Comparison of ENCODE assay signal across 21 cellular contexts in the genomic region with DNA sequence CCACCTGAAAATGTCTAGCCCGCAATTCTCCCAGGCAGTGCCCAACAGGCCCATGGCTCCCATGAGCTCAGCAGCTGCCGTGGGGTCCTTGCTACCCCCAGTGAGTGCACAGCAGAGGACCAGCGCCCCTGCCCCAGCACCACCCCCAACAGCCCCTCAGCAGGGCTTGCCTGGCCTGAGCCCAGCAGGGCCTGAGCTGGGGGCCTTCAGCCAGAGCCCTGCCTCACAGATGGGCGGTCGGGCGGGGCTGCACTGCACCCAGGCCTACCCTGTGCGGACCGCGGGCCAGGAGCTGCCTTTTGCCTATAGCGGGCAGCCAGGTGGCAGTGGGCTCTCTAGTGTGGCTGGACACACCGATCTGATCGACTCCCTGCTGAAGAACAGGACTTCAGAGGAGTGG. TPM values are rescaled to one million over a fixed set of nuclear protein-coding genes. Genes with fewer than 3 reads are reported as not detected.
DNase-seq lines count a peak whose midpoint lies in the region; ATAC-seq, FAIRE-seq and TF ChIP-seq lines count a peak whose summit lies in the region.
"Had no signal": no experiment of that assay in that cellular context is flagged by ENCODE, and none has a peak within 500 bp of the region (broad histone marks: within the 10 kb centered on the region; RNA-seq: fewer than 3 reads in every experiment).

No MANE protein-coding gene starts in this region.

- no peaks in the 10 kb centered on the region for H3K9me3 Mint-ChIP-seq in astrocyte (ENCODE audit: unreplicated experiment)
- H3K9me3 Mint-ChIP-seq: CD14-positive monocyte; CD8-positive, alpha-beta T cell; HFFc6 had no signal

- H3K27ac ChIP-seq in right atrium auricular region (no peak overlapping the region), astrocyte (ENCODE audit: low read depth, low read length) (no peak overlapping the region)
- H3K27ac ChIP-seq: 22Rv1 had no signal

- FAIRE-seq in astrocyte (lab: Jason Lieb, UNC) = no peak
- FAIRE-seq: D721Med, GM12892, GM19239, HTR-8/SVneo had no signal

- peaks cover 78% of the 10 kb centered on the region for H3K36me3 ChIP-seq in right atrium auricular region
- peaks cover 41% of the 10 kb centered on the region for H3K36me3 ChIP-seq in astrocyte (ENCODE audit: insufficient read depth, low read length)

- H3K4me1 Mint-ChIP-seq in astrocyte (ENCODE audit: low read depth, unreplicated experiment) = no peaks in the 10 kb centered on the region

- H3K27me3 ChIP-seq in right atrium auricular region (no peaks in the 10 kb centered on the region), astrocyte (ENCODE audit: insufficient read depth, low read length) (no peaks in the 10 kb centered on the region)

- TF ChIP-seq CTCF in right atrium auricular region (IDR thresholded peaks at IDR 0.05) (no peak), astrocyte (IDR thresholded peaks at IDR 0.05; ENCODE audit: insufficient read depth, low read depth, low read length) (no peak)

- H3K4me3 ChIP-seq in right atrium auricular region (no peak overlapping the region), astrocyte (ENCODE audit: insufficient read depth, low read depth, low read length) (no peak overlapping the region)

- H3K9ac ChIP-seq in astrocyte (ENCODE audit: low read length) = no peak overlapping the region

- H3K27me3 Mint-ChIP-seq in astrocyte (ENCODE audit: low read depth, unreplicated experiment) = no peaks in the 10 kb centered on the region

- H3K4me1 ChIP-seq in right atrium auricular region (no peaks in the 10 kb centered on the region), astrocyte (ENCODE audit: insufficient read depth, low read length) (no peaks in the 10 kb centered on the region)

- peaks cover 9% of the 10 kb centered on the region for H3K79me2 ChIP-seq in astrocyte (ENCODE audit: insufficient read depth, low read length)

- peak in 1 of 2 donors; percentile 8 for ATAC-seq in left cardiac atrium
- no peak for ATAC-seq in HG02970 (IDR thresholded peaks at IDR 0.05; ENCODE audit: low FRiP score, unreplicated experiment)
- no peak for ATAC-seq in GM18870 (IDR thresholded peaks at IDR 0.05; ENCODE audit: unreplicated experiment)
- ATAC-seq: CD8-positive, alpha-beta T cell had no signal

- intact Hi-C loops in left cardiac atrium (cut with DNase I) (no loop called here), posterior vena cava (cut with DNase I) (no loop called here)

- no peak overlapping the region for H3K4me2 ChIP-seq in astrocyte (ENCODE audit: low read length)

- no peaks in the 10 kb centered on the region for H3K9me3 ChIP-seq in right atrium auricular region
- H3K9me3 ChIP-seq in astrocyte (ENCODE audit: insufficient read depth, low read depth, low read length) = no peaks in the 10 kb centered on the region

- H3K27ac Mint-ChIP-seq in astrocyte (ENCODE audit: unreplicated experiment) = peak overlapping the region; percentile 41
- H3K27ac Mint-ChIP-seq: CD8-positive, alpha-beta T cell; HFFc6 had no signal

- DNase-seq in left cardiac atrium (peak; percentile 17), right atrium auricular region (ENCODE audit: low spot score) (no peak), astrocyte (ENCODE audit: low read depth) (no peak), posterior vena cava (ENCODE audit: low spot score) (peak; percentile 62), DMS79 treated with DMSO at 0.1 percent for 48 hours (lab: John Stamatoyannopoulos, UW) (no peak)
- DNase-seq: CD8-positive, alpha-beta T cell; COR-L47; DMS153; DND-41; GDM1; HCEC 1CT; HFFc6 had no signal

- no peak overlapping the region for H3K4me3 Mint-ChIP-seq in astrocyte (ENCODE audit: unreplicated experiment)
- H3K4me3 Mint-ChIP-seq: CD14-positive monocyte; CD8-positive, alpha-beta T cell; HFFc6 had no signal

- peaks cover 24% of the 10 kb centered on the region for H4K20me1 ChIP-seq in astrocyte (ENCODE audit: insufficient read depth, low read length)

- H3K36me3 Mint-ChIP-seq in astrocyte (ENCODE audit: low read depth, unreplicated experiment) = peaks cover 22% of the 10 kb centered on the region

- no peak overlapping the region for H2AFZ ChIP-seq in astrocyte (ENCODE audit: low read depth, low read length)

RNA-seq across cellular contexts. Expression of a gene that starts 19.3 kb away (rescaled TPM):
- total RNA-seq in left cardiac atrium = 10 to 100 TPM; 13.9 to 16.1 TPM
- total RNA-seq in right atrium auricular region = 10 to 100 TPM in 1 of 2 donors, 1 to 10 TPM in 1; 9.0 to 11.1 TPM
- total RNA-seq in astrocyte = 1.2 and 1.3 TPM in 2 replicates
- 10 to 100 TPM; 19.7 to 20.3 TPM for total RNA-seq in posterior vena cava
- total RNA-seq: H4, HFFc6 had no signal

RNA-seq across cellular contexts. Expression of a gene that starts 32.2 kb away (rescaled TPM):
- total RNA-seq in left cardiac atrium (10 to 100 TPM; 66.5 to 85.9 TPM), right atrium auricular region (10 to 100 TPM; 71.7 to 77.1 TPM), astrocyte (179 and 193 TPM in 2 replicates), posterior vena cava (10 to 100 TPM; 54.6 to 62.8 TPM)

RNA-seq across cellular contexts. Expression of a gene that starts 41.8 kb away (rescaled TPM):
- total RNA-seq in left cardiac atrium = 10 to 100 TPM; 11.9 to 15.3 TPM
- 10 to 100 TPM; 10.8 to 16.6 TPM for total RNA-seq in right atrium auricular region
- total RNA-seq in astrocyte = 24.7 and 26.0 TPM in 2 replicates
- total RNA-seq in posterior vena cava = 10 to 100 TPM; 22.0 to 22.5 TPM

RNA-seq across cellular contexts. Expression of a gene that starts 46.3 kb away (rescaled TPM):
- total RNA-seq in left cardiac atrium = 100 to 1,000 TPM; 302 to 316 TPM
- 100 to 1,000 TPM; 379 to 436 TPM for total RNA-seq in right atrium auricular region
- total RNA-seq in astrocyte = 215 and 262 TPM in 2 replicates
- 100 to 1,000 TPM; 245 to 333 TPM for total RNA-seq in posterior vena cava

Comparison
In these comparisons a context has a peak if more than half of its experiments do, and no peak if none do; other contexts are left out.
1. DNase-seq: peak in left cardiac atrium (single experiment) and posterior vena cava (single experiment); none in right atrium auricular region (single experiment), astrocyte (single experiment) and DMS79 treated with DMSO at 0.1 percent for 48 hours (single experiment).